7 cellular contexts compared by ENCODE assay signal in genomic region chr3:124620600-124621063, GRCh38.
DNase-seq lines count a peak whose midpoint lies in the region; ATAC-seq and TF ChIP-seq lines count a peak whose summit lies in the region.

No MANE protein-coding gene starts in this region.

- DNase-seq in HS-5 (ENCODE audit: low read depth) (peak; percentile 9), activated B cell treated with CpG ODN at 0.5 μM for 24 hours (no peak), Right ventricle myocardium superior (no peak), DMS79 (lab: John Stamatoyannopoulos, UW) (no peak)
- peak; percentile 5 to 20 for DNase-seq in stimulated activated CD8-positive, alpha-beta memory T cell treated with anti-CD3 and anti-CD28 coated beads, Interleukin-7, amount 100 ng/mL, for 48 hours (ENCODE audit: extremely low read depth in 1 of 2, low read depth in 1 of 2)

- intact Hi-C loops in activated B cell treated with CpG ODN at 0.5 μM for 24 hours (cut with micrococcal nuclease) (no loop called here), Right ventricle myocardium superior (cut with DNase I) (no loop called here)

- ATAC-seq in GM19372 (IDR thresholded peaks at IDR 0.05; ENCODE audit: low read depth, unreplicated experiment) (peak; percentile 65), activated B cell treated with CpG ODN at 0.5 μM for 24 hours (ENCODE audit: low read depth) (peak; percentile 75), Right ventricle myocardium superior (ENCODE audit: poor library complexity) (peak; percentile 58), HG03135 (IDR thresholded peaks at IDR 0.05; ENCODE audit: unreplicated experiment) (no peak)

- H3K9me3 Mint-ChIP-seq in activated B cell treated with CpG ODN at 0.5 μM for 24 hours = no peaks in the 10 kb centered on the region

- H3K4me3 Mint-ChIP-seq in activated B cell treated with CpG ODN at 0.5 μM for 24 hours = no peak overlapping the region

- H3K36me3 Mint-ChIP-seq in activated B cell treated with CpG ODN at 0.5 μM for 24 hours (ENCODE audit: low read depth) = no peaks in the 10 kb centered on the region

- peaks cover 16% of the 10 kb centered on the region for H3K4me1 Mint-ChIP-seq in activated B cell treated with CpG ODN at 0.5 μM for 24 hours

- no peaks in the 10 kb centered on the region for H3K27me3 Mint-ChIP-seq in activated B cell treated with CpG ODN at 0.5 μM for 24 hours

- TF ChIP-seq CTCF in activated B cell treated with CpG ODN at 0.5 μM for 24 hours (IDR thresholded peaks at IDR 0.05) = no peak

- CTCF ChIA-PET in activated B cell treated with CpG ODN at 0.5 μM for 24 hours (lab: Charles Lee) = no interaction called here

- POLR2A ChIA-PET in activated B cell treated with CpG ODN at 0.5 μM for 24 hours (lab: Charles Lee) = no interaction called here

- H3K27ac Mint-ChIP-seq in activated B cell treated with CpG ODN at 0.5 μM for 24 hours = peak overlapping the region; percentile 19

Comparison
In these comparisons a context has a peak if more than half of its experiments do, and no peak if none do; other contexts are left out.
1. DNase-seq: peak in HS-5 (single experiment) and stimulated activated CD8-positive, alpha-beta memory T cell treated with anti-CD3 and anti-CD28 coated beads, Interleukin-7, amount 100 ng/mL, for 48 hours (2 of 2); none in activated B cell treated with CpG ODN at 0.5 μM for 24 hours (single experiment), Right ventricle myocardium superior (single experiment) and DMS79 (single experiment).